ENCODE assay signal across 1 cellular context in genomic region chr22:41688365-41689211, GRCh38.
TF ChIP-seq lines count a peak whose summit lies in the region.

Gene SNU13, minus strand, starts transcription at chr22:41688867. Its CDS starts 71 bp downstream, at chr22:41688796.

TF ChIP-seq in HepG2, 621 proteins besides CTCF, POLR2A, EP300 and RAD21 (continued from another document and continues in another):
- peak; percentile 94; the same call in 1 of the 2 replicates for TF ChIP-seq ZNF414 (CRISPR knock-in tag; IDR thresholded peaks at IDR 0.05)
- TF ChIP-seq HBP1 (CRISPR knock-in tag; IDR thresholded peaks at IDR 0.05; ENCODE audit: low read depth) = no peak
- TF ChIP-seq FOXC1 (CRISPR knock-in tag; IDR thresholded peaks at IDR 0.05; ENCODE audit: borderline replicate concordance) = peak; percentile 94
- TF ChIP-seq NCOA2 (CRISPR knock-in tag; IDR thresholded peaks at IDR 0.05) = peak; percentile 36; the same call in 1 of the 2 replicates
- TF ChIP-seq ZNF556 (CRISPR knock-in tag; IDR thresholded peaks at IDR 0.05; ENCODE audit: borderline replicate concordance) = peak; percentile 85; the same call in 1 of the 2 replicates
- TF ChIP-seq SIN3A (IDR thresholded peaks at IDR 0.05; ENCODE audit: borderline replicate concordance, low read depth, low read length) = peak; percentile 89; the same call in 1 of the 2 replicates
- TF ChIP-seq ZNF709 (CRISPR knock-in tag; IDR thresholded peaks at IDR 0.05) = peak; percentile 71; the same call in 1 of the 2 replicates
- TF ChIP-seq E2F5 (CRISPR knock-in tag; conservative IDR thresholded peaks at IDR 0.05) = peak; percentile 66
- TF ChIP-seq ZNF704 (CRISPR knock-in tag; IDR thresholded peaks at IDR 0.05; ENCODE audit: borderline replicate concordance) = 0 out of 2 replicates have a peak, but pooled peaks have one; percentile 35
- no peak for TF ChIP-seq ZBTB3 (CRISPR knock-in tag; IDR thresholded peaks at IDR 0.05; ENCODE audit: borderline replicate concordance, low read depth)
- peak; percentile 53; the same call in 1 of the 2 replicates for TF ChIP-seq ZNF788 (CRISPR knock-in tag; IDR thresholded peaks at IDR 0.05; ENCODE audit: borderline replicate concordance)
- TF ChIP-seq FOXP4 (CRISPR knock-in tag; IDR thresholded peaks at IDR 0.05) = peak; percentile 39; the same call in 1 of the 2 replicates
- no peak for TF ChIP-seq SKI (IDR thresholded peaks at IDR 0.05; ENCODE audit: partially characterized antibody)
- 0 out of 2 replicates have a peak, but pooled peaks have one; percentile 67 for TF ChIP-seq HNF1B (CRISPR knock-in tag; IDR thresholded peaks at IDR 0.05)
- TF ChIP-seq HMG20B (CRISPR knock-in tag; conservative IDR thresholded peaks at IDR 0.05) = no peak
- no peak for TF ChIP-seq LBX2 (CRISPR knock-in tag; IDR thresholded peaks at IDR 0.05; ENCODE audit: borderline replicate concordance)
- no peak for TF ChIP-seq TFE3 (CRISPR knock-in tag; IDR thresholded peaks at IDR 0.05)
- no peak for TF ChIP-seq ZNF235 (CRISPR knock-in tag; IDR thresholded peaks at IDR 0.05; ENCODE audit: borderline replicate concordance)
- TF ChIP-seq KMT2B (CRISPR knock-in tag; IDR thresholded peaks at IDR 0.05) = peak; percentile 91
- 0 out of 2 replicates have a peak, but pooled peaks have one; percentile 33 for TF ChIP-seq FOXO4 (CRISPR knock-in tag; conservative IDR thresholded peaks at IDR 0.05)
- TF ChIP-seq ZNF747 (CRISPR knock-in tag; IDR thresholded peaks at IDR 0.05; ENCODE audit: borderline replicate concordance) = peak; percentile 78; the same call in 1 of the 2 replicates
- 0 out of 2 replicates have a peak, but pooled peaks have one; percentile 53 for TF ChIP-seq ZNF607 (CRISPR knock-in tag; IDR thresholded peaks at IDR 0.05; ENCODE audit: borderline replicate concordance)
- peak; percentile 53 for TF ChIP-seq ZNF331 (CRISPR knock-in tag; IDR thresholded peaks at IDR 0.05)
- 0 out of 2 replicates have a peak, but pooled peaks have one; percentile 67 for TF ChIP-seq ZFP82 (CRISPR knock-in tag; IDR thresholded peaks at IDR 0.05; ENCODE audit: borderline replicate concordance)
- no peak for TF ChIP-seq HDAC6 (IDR thresholded peaks at IDR 0.05; ENCODE audit: low read depth, low read length)
- TF ChIP-seq THRA (CRISPR knock-in tag; IDR thresholded peaks at IDR 0.05; ENCODE audit: borderline replicate concordance) = peak; percentile 66; the same call in 1 of the 2 replicates
- no peak; the same call in 1 of the 2 replicates for TF ChIP-seq RFXANK (CRISPR knock-in tag; IDR thresholded peaks at IDR 0.05)
- TF ChIP-seq ZNF230 (CRISPR knock-in tag; IDR thresholded peaks at IDR 0.05) = peak; percentile 74
- TF ChIP-seq WIZ (CRISPR knock-in tag; IDR thresholded peaks at IDR 0.05) = no peak
- TF ChIP-seq ZNF513 (CRISPR knock-in tag; conservative IDR thresholded peaks at IDR 0.05) = no peak
- 0 out of 2 replicates have a peak, but pooled peaks have one; percentile 29 for TF ChIP-seq ZSCAN20 (CRISPR knock-in tag; IDR thresholded peaks at IDR 0.05; ENCODE audit: borderline replicate concordance)
- no peak for TF ChIP-seq TMF1 (CRISPR knock-in tag; IDR thresholded peaks at IDR 0.05; ENCODE audit: low read depth)
- TF ChIP-seq MYNN (CRISPR knock-in tag; IDR thresholded peaks at IDR 0.05; ENCODE audit: low read depth) = no peak
- 0 out of 2 replicates have a peak, but pooled peaks have one; percentile 37 for TF ChIP-seq ARID2 (CRISPR knock-in tag; IDR thresholded peaks at IDR 0.05; ENCODE audit: borderline replicate concordance)
- TF ChIP-seq RFX5 (IDR thresholded peaks at IDR 0.05; ENCODE audit: low read depth, low read length) = 0 out of 2 replicates have a peak, but pooled peaks have one; percentile 19
- TF ChIP-seq ZNF850 (CRISPR knock-in tag; conservative IDR thresholded peaks at IDR 0.05) = 0 out of 2 replicates have a peak, but pooled peaks have one; percentile 70
- peak; percentile 46; the same call in 1 of the 2 replicates for TF ChIP-seq HIVEP1 (CRISPR knock-in tag; IDR thresholded peaks at IDR 0.05)
- TF ChIP-seq ZNF232 (CRISPR knock-in tag; IDR thresholded peaks at IDR 0.05; ENCODE audit: borderline replicate concordance) = 0 out of 2 replicates have a peak, but pooled peaks have one; percentile 50
- peak; percentile 89 for TF ChIP-seq REPIN1 (CRISPR knock-in tag; IDR thresholded peaks at IDR 0.05; ENCODE audit: borderline replicate concordance, low read depth)
- no peak for TF ChIP-seq CCAR2 (optimal IDR thresholded peaks at IDR 0.05; ENCODE audit: low read depth, low read length)
- TF ChIP-seq IRF1 (CRISPR knock-in tag; IDR thresholded peaks at IDR 0.05; ENCODE audit: low read depth) = 0 out of 2 replicates have a peak, but pooled peaks have one; percentile 70
- no peak for TF ChIP-seq ZNF549 (CRISPR knock-in tag; IDR thresholded peaks at IDR 0.05)
- TF ChIP-seq ZBTB37 (CRISPR knock-in tag; IDR thresholded peaks at IDR 0.05) = 0 out of 2 replicates have a peak, but pooled peaks have one; percentile 19
